1 cellular context compared by ENCODE assay signal in the genomic region with DNA sequence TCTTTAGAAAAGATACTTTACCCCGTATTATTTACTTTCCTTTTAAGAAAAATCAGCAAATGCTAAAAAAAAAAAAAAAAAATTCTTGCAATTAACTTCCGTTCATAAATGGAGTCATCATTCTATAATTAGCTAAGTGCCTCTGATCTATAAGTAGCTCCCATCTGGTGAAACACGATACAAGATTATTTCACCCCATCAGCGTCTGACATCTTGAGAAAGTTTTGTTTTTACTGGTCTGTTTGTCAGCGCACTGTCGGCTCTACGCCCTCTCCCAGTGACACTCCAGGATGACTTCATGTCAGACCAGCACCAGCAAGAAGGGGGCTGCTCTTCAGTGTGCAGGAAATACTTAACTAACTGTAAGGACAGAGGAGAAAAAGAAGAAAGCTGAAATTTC.
TF ChIP-seq lines count a peak whose summit lies in the region.

No MANE protein-coding gene starts in this region.

TF ChIP-seq in HEK293, 187 proteins besides CTCF, POLR2A, EP300 and RAD21 (continued from another document):
- TF ChIP-seq, protein P1, sequence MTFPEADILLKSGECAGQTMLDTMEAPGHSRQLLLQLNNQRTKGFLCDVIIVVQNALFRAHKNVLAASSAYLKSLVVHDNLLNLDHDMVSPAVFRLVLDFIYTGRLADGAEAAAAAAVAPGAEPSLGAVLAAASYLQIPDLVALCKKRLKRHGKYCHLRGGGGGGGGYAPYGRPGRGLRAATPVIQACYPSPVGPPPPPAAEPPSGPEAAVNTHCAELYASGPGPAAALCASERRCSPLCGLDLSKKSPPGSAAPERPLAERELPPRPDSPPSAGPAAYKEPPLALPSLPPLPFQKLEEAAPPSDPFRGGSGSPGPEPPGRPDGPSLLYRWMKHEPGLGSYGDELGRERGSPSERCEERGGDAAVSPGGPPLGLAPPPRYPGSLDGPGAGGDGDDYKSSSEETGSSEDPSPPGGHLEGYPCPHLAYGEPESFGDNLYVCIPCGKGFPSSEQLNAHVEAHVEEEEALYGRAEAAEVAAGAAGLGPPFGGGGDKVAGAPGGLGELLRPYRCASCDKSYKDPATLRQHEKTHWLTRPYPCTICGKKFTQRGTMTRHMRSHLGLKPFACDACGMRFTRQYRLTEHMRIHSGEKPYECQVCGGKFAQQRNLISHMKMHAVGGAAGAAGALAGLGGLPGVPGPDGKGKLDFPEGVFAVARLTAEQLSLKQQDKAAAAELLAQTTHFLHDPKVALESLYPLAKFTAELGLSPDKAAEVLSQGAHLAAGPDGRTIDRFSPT (tag by site-specific recombination; IDR thresholded peaks at IDR 0.05), result 0 out of 2 replicates have a peak, but pooled peaks have one; percentile 29
- TF ChIP-seq ZNF658 (tag by site-specific recombination; IDR thresholded peaks at IDR 0.05) (no peak), ZNF830 (tag by site-specific recombination; IDR thresholded peaks at IDR 0.05; ENCODE audit: low read depth) (no peak), GLIS1 (tag by site-specific recombination; IDR thresholded peaks at IDR 0.05) (peak; percentile 53; the same call in 1 of the 2 replicates), PRDM10 (tag by site-specific recombination; IDR thresholded peaks at IDR 0.05) (0 out of 2 replicates have a peak, but pooled peaks have one; percentile 33), ZNF449 (tag by site-specific recombination; IDR thresholded peaks at IDR 0.05) (no peak), ZNF791 (tag by site-specific recombination; IDR thresholded peaks at IDR 0.05) (no peak), ZEB2 (tag by site-specific recombination; IDR thresholded peaks at IDR 0.05) (peak; percentile 79), SP2 (tag by site-specific recombination; IDR thresholded peaks at IDR 0.05) (no peak), BCL11B (tag by site-specific recombination; IDR thresholded peaks at IDR 0.05; ENCODE audit: low read depth) (no peak), ZNF366 (tag by site-specific recombination; conservative IDR thresholded peaks at IDR 0.05) (peak; percentile 68)
